In the genomic region with DNA sequence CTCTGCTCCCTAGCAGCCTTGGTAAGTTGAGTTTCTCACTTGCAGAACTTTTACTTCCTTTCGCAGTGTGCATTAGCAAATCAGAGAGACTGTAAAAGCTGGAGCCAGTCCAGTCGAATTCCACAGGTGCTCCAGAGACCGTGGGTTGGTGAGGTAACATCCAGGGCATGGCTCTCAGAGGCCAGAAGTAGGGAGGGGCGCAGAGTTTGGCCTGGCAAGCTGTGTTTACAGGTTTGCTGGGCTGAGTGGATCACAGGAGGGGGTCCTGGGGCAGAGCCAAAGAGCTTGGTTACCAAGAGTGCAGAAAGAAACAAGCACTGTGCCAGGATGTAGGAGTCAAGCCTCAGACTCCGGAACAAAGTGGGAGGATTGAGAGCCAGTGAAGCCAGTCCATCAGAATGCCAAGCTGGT, we compare ENCODE assay signal across 14 cellular contexts. TPM values are rescaled to one million over a fixed set of nuclear protein-coding genes. Genes with fewer than 3 reads are reported as not detected.
DNase-seq lines count a peak whose midpoint lies in the region; ATAC-seq, FAIRE-seq and TF ChIP-seq lines count a peak whose summit lies in the region.
"Had no signal": no experiment of that assay in that cellular context is flagged by ENCODE, and none has a peak within 500 bp of the region (broad histone marks: within the 10 kb centered on the region; RNA-seq: fewer than 3 reads in every experiment).

No MANE protein-coding gene starts in this region.

- POLR2A ChIA-PET in PC-9 (lab: Charles Lee; ENCODE audit: unreplicated experiment) = interaction anchor here (0.6 to 1.0 kb wide), 5 partner anchors 18 to 139 kb away, joined by 3 to 10 read pairs (median 6); no protein-coding TSS in a partner anchor

- WGBS in stomach, 5 donors = 27 to 38% (median 36%) methylated on average over 5 of the region's 5 CpGs

- peaks cover 21% of the 10 kb centered on the region for H3F3A ChIP-seq in PC-9 (ENCODE audit: insufficient read depth, low read depth)

- intact Hi-C loops in PC-9 (cut with micrococcal nuclease; ENCODE audit: unreplicated experiment) = loop anchor here (1.0 to 2.0 kb wide), 2 partner anchors 18 to 50 kb away; no protein-coding TSS in a partner anchor
- intact Hi-C loops in kidney (cut with DNase I) = no loop called here
- intact Hi-C loops in stomach (cut with DNase I; ENCODE audit: low total_unique reads) = no loop called here

- no peak overlapping the region; the same call in 1 of the 2 replicates for H2AFZ ChIP-seq in PC-9

- H3K4me1 ChIP-seq in PC-9 (replicated peaks; ENCODE audit: insufficient read depth) (peaks cover 33% of the 10 kb centered on the region), kidney (ENCODE audit: control insufficient read depth in 1 of 2, insufficient read depth in 1 of 2, low read depth in 1 of 2, low read length in 2 of 2) (peaks cover 0 to 3% of the 10 kb centered on the region in 2 donors), stomach (peaks cover 0 to 12% (median 8%) of the 10 kb centered on the region in 4 donors)
- H3K4me1 ChIP-seq: A549 had no signal

- H3K27me3 ChIP-seq in PC-9 (ENCODE audit: insufficient read depth, low read depth) (no peaks in the 10 kb centered on the region), stomach (no peaks in the 10 kb centered on the region)
- H3K27me3 ChIP-seq: tibial nerve had no signal

- no peak for ATAC-seq in HG02870 (IDR thresholded peaks at IDR 0.05; ENCODE audit: unreplicated experiment)
- ATAC-seq: K562 had no signal

- no peaks in the 10 kb centered on the region for H4K20me1 ChIP-seq in PC-9 (ENCODE audit: insufficient read depth)

- H3K27ac ChIP-seq in PC-9 (peak overlapping the region; percentile 45), kidney (ENCODE audit: low read depth in 2 of 2, low read length in 2 of 2) (peak overlapping the region in 1 of 2 donors; percentile 47), stomach (peak overlapping the region in 2 of 5 donors; percentile 5 to 24)
- H3K27ac ChIP-seq: A549, esophagus squamous epithelium had no signal

- TF ChIP-seq CTCF in PC-9 (conservative IDR thresholded peaks at IDR 0.05) = no peak
- no peak for TF ChIP-seq CTCF in kidney (IDR thresholded peaks at IDR 0.05; ENCODE audit: borderline replicate concordance, extremely low read depth, insufficient read depth)
- TF ChIP-seq CTCF in stomach (IDR thresholded peaks at IDR 0.05) = no peak

- BruUV-seq in PC-9 (replicated peaks; lab: Mats Ljungman, UMichigan) = no TSS peak

- DNase-seq in DMS53 (lab: John Stamatoyannopoulos, UW) = peak; percentile 31
- no peak for DNase-seq in DMS53 treated with DMSO at 0.1 percent for 48 hours (lab: John Stamatoyannopoulos, UW; ENCODE audit: unreplicated experiment)
- DNase-seq in PC-9 = peak; percentile 93 to 95
- peak; percentile 95 for DNase-seq in kidney
- peak; percentile 60 for DNase-seq in stomach
- no peak for DNase-seq in stimulated activated CD4-positive, alpha-beta T cell treated with anti-CD3 and anti-CD28 coated beads, Interleukin-4, amount 100 ng/mL, for 24 hours
- no peak for DNase-seq in AG20443 (ENCODE audit: low spot score)
- DNase-seq: activated CD4-positive, alpha-beta T cell treated with anti-CD3 and anti-CD28 coated beads for 1 hour; esophagus squamous epithelium; stimulated activated CD4-positive, alpha-beta T cell treated with anti-CD3 and anti-CD28 coated beads, Interleukin-2, amount 100 ng/mL, for 24 hours had no signal

- H3K9me3 ChIP-seq in PC-9 (ENCODE audit: insufficient read depth, low read depth) = no peaks in the 10 kb centered on the region; the same call in 1 of the 2 replicates
- no peaks in the 10 kb centered on the region for H3K9me3 ChIP-seq in kidney (ENCODE audit: control insufficient read depth in 1 of 2, low read length in 2 of 2)
- no peaks in the 10 kb centered on the region for H3K9me3 ChIP-seq in stomach
- H3K9me3 ChIP-seq: A549, esophagus squamous epithelium, tibial nerve had no signal

- peak overlapping the region; percentile 59 for H3K4me2 ChIP-seq in PC-9
- H3K4me2 ChIP-seq: A549 had no signal

- no peak overlapping the region for H3K9ac ChIP-seq in kidney (ENCODE audit: low read length in 2 of 2)

- CTCF ChIA-PET in PC-9 (lab: Charles Lee) = interaction anchor here (0.9 kb wide), 1 partner anchor 37 kb away, joined by 4 read pairs; no protein-coding TSS in a partner anchor

- H3K4me3 ChIP-seq in PC-9 (no peak overlapping the region), kidney (ENCODE audit: low read length in 2 of 2) (no peak overlapping the region), stomach (no peak overlapping the region)
- H3K4me3 ChIP-seq: A549, esophagus squamous epithelium, K562, tibial nerve had no signal

- TF ChIP-seq POLR2A in stomach (IDR thresholded peaks at IDR 0.05) = no peak

- FAIRE-seq in kidney (lab: Jason Lieb, UNC) = no peak
- FAIRE-seq: A549, K562 had no signal

- H3K36me3 ChIP-seq in PC-9 (ENCODE audit: low read depth) = no peaks in the 10 kb centered on the region
- no peaks in the 10 kb centered on the region for H3K36me3 ChIP-seq in kidney (ENCODE audit: control insufficient read depth in 1 of 2, insufficient read depth in 2 of 2, low read length in 2 of 2)
- H3K36me3 ChIP-seq in stomach = no peaks in the 10 kb centered on the region
- H3K36me3 ChIP-seq: esophagus squamous epithelium, tibial nerve had no signal

- no peaks in the 10 kb centered on the region for H3K9me2 ChIP-seq in PC-9 (ENCODE audit: insufficient read depth)

- H3K79me2 ChIP-seq in PC-9 (ENCODE audit: low read depth) = no peaks in the 10 kb centered on the region

- TF ChIP-seq EP300 in stomach (IDR thresholded peaks at IDR 0.05) = no peak

RNA-seq across cellular contexts. Expression of a gene that starts 10.2 kb away (rescaled TPM):
- total RNA-seq in PC-9 (2021) (30.0 and 57.1 TPM in 2 replicates), kidney (34.3 TPM), stomach (1 to 10 TPM in 3 of 5 donors, under 1 TPM in 1, not detected in 1; 0.29 to 4.7 (median 1.9) TPM)
- polyA plus RNA-seq in kidney (ENCODE audit: insufficient read depth, low read depth, low replicate concordance) (2.2 TPM), stomach (1 to 10 TPM; 1.4 to 2.4 (median 1.8) TPM)
- total RNA-seq: K562 had no signal
- polyA plus RNA-seq: K562 had no signal

Comparison
In these comparisons a context has a peak if more than half of its experiments do, and no peak if none do; other contexts are left out.
1. DNase-seq: peak in DMS53 (single experiment), PC-9 (2 of 2), kidney (single experiment) and stomach (single experiment); none in DMS53 treated with DMSO at 0.1 percent for 48 hours (single experiment), stimulated activated CD4-positive, alpha-beta T cell treated with anti-CD3 and anti-CD28 coated beads, Interleukin-4, amount 100 ng/mL, for 24 hours (single experiment) and AG20443 (single experiment).